Comparison of ENCODE assay signal across 8 cellular contexts in the genomic region with DNA sequence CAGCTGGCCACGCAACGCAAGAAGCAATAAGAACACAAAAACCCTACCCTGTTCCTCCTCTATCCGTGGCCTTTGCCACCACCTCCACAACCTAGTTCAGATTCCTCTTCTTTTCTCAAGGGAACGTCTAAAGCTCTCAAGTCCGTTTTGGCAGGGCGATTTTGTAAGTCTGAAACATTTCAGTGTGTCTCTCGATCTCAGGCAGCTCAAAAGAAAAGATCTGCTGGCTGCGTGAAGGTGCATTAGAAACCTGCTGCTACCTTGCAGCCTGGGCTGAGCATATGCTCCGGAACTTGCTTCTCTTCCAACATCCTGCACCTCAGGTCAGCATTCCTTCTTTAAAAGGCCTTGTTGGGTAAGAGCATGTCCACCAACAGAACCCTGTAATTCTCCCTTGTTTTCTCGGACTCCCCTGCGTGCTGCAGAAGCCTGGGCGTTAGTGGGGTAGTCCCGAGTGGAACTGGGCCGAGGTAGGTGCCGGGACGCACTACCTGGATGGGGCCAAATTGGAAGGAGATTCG. TPM values are rescaled to one million over a fixed set of nuclear protein-coding genes. Genes with fewer than 3 reads are reported as not detected.
A peak's percentile ranks its signal among the peaks of the same experiment; 100 is the strongest.
DNase-seq lines count a peak whose midpoint lies in the region; ATAC-seq and TF ChIP-seq lines count a peak whose summit lies in the region.

No MANE protein-coding gene starts in this region.

- no peak for ATAC-seq in central memory CD8-positive, alpha-beta T cell (replicated peaks; ENCODE audit: extremely low read depth, poor library complexity, severe bottlenecking)
- no peak for ATAC-seq in GM18498 (IDR thresholded peaks at IDR 0.05; ENCODE audit: unreplicated experiment)

- H3K4me3 ChIP-seq in CD4-positive, alpha-beta memory T cell (ENCODE audit: low read length in 2 of 2) = peak overlapping the region; percentile 32 to 43

- H3K9me3 ChIP-seq in CD4-positive, alpha-beta memory T cell (ENCODE audit: control insufficient read depth in 1 of 2, low read length in 2 of 2) = no peaks in the 10 kb centered on the region

- in situ Hi-C loops in KBM-7 (cut with MboI; ENCODE audit: low pct_unique_long_range_greater_than_20kb, low sequenced_read_pairs) = no loop called here

- peaks cover 4 to 15% of the 10 kb centered on the region in 2 donors for H3K27me3 Mint-ChIP-seq in CD4-positive, alpha-beta memory T cell
- peaks cover 43% of the 10 kb centered on the region for H3K27me3 Mint-ChIP-seq in central memory CD8-positive, alpha-beta T cell
- peaks cover 1% of the 10 kb centered on the region for H3K27me3 Mint-ChIP-seq in mesothelial cell of epicardium (ENCODE audit: low read depth)

- peak in 2 of 5 donors; percentile 3 to 5 for DNase-seq in CD4-positive, alpha-beta memory T cell
- DNase-seq in KBM-7 (peak; percentile 56), mesothelial cell of epicardium (ENCODE audit: low spot score in 2 of 2, unreplicated experiment in 2 of 2) (no peak), NCI-H524 (lab: John Stamatoyannopoulos, UW) (no peak), activated gamma-delta T cell (lab: John Stamatoyannopoulos, UW) (no peak)
- no peak for DNase-seq in central memory CD8-positive, alpha-beta T cell (ENCODE audit: low spot score in 2 of 2)
- DNase-seq in stimulated activated CD4-positive, alpha-beta T cell treated with anti-CD3 and anti-CD28 coated beads, Interleukin-2, amount 100 ng/mL, for 24 hours = no peak

- TF ChIP-seq CTCF in mesothelial cell of epicardium (IDR thresholded peaks at IDR 0.05; ENCODE audit: unreplicated experiment) = no peak

- peaks cover 0 to 3% of the 10 kb centered on the region in 2 donors for H3K36me3 Mint-ChIP-seq in CD4-positive, alpha-beta memory T cell
- H3K36me3 Mint-ChIP-seq in central memory CD8-positive, alpha-beta T cell (ENCODE audit: insufficient read depth) = peaks cover 1% of the 10 kb centered on the region
- H3K36me3 Mint-ChIP-seq in mesothelial cell of epicardium = no peaks in the 10 kb centered on the region

- no peaks in the 10 kb centered on the region for H3K36me3 ChIP-seq in CD4-positive, alpha-beta memory T cell (ENCODE audit: insufficient read depth, low read length)

- peaks cover 13% of the 10 kb centered on the region for H3K4me1 ChIP-seq in CD4-positive, alpha-beta memory T cell (ENCODE audit: insufficient read depth, low read length)

- peaks cover 11 to 27% (median 18%) of the 10 kb centered on the region in 4 donors for H3K4me1 Mint-ChIP-seq in CD4-positive, alpha-beta memory T cell
- H3K4me1 Mint-ChIP-seq in central memory CD8-positive, alpha-beta T cell = peaks cover 23% of the 10 kb centered on the region
- H3K4me1 Mint-ChIP-seq in mesothelial cell of epicardium = peaks cover 48% of the 10 kb centered on the region

- H3K4me3 Mint-ChIP-seq in CD4-positive, alpha-beta memory T cell = peak overlapping the region; percentile 76 to 90 (median 86)
- H3K4me3 Mint-ChIP-seq in central memory CD8-positive, alpha-beta T cell = peak overlapping the region; percentile 72
- H3K4me3 Mint-ChIP-seq in mesothelial cell of epicardium = peak overlapping the region; percentile 89

- intact Hi-C loops in CD4-positive, alpha-beta memory T cell (cut with micrococcal nuclease) = loop anchor here (2.0 kb wide), 1 partner anchor 108 kb away; a partner anchor contains a TSS

- CTCF ChIA-PET in CD4-positive, alpha-beta memory T cell (lab: Charles Lee; ENCODE audit: partially characterized antibody) = no interaction called here

- H3K27ac Mint-ChIP-seq in CD4-positive, alpha-beta memory T cell = peak overlapping the region in 1 of 7 donors; percentile 82
- no peak overlapping the region for H3K27ac Mint-ChIP-seq in central memory CD8-positive, alpha-beta T cell (ENCODE audit: low read depth)
- H3K27ac Mint-ChIP-seq in mesothelial cell of epicardium = peak overlapping the region; percentile 77

- H3K27ac ChIP-seq in CD4-positive, alpha-beta memory T cell (ENCODE audit: low read depth, low read length) = no peak overlapping the region

- H3K9me3 Mint-ChIP-seq in CD4-positive, alpha-beta memory T cell = no peaks in the 10 kb centered on the region
- H3K9me3 Mint-ChIP-seq in central memory CD8-positive, alpha-beta T cell = no peaks in the 10 kb centered on the region
- H3K9me3 Mint-ChIP-seq in mesothelial cell of epicardium = no peaks in the 10 kb centered on the region

- POLR2A ChIA-PET in CD4-positive, alpha-beta memory T cell (lab: Charles Lee; ENCODE audit: partially characterized antibody) = no interaction called here

- no peaks in the 10 kb centered on the region for H3K27me3 ChIP-seq in CD4-positive, alpha-beta memory T cell (ENCODE audit: insufficient read depth, low read length)

RNA-seq across cellular contexts. Expression of a gene that starts 1.5 kb away (rescaled TPM):
- 1 to 10 TPM in 1 of 2 experiments, under 1 TPM in 1; 0.58 to 1.6 TPM for total RNA-seq in CD4-positive, alpha-beta memory T cell
- under 1 TPM; 0.03 to 0.58 TPM for polyA plus RNA-seq in CD4-positive, alpha-beta memory T cell
- 26.8 to 28.2 TPM (median 27.5 TPM) in 3 replicates for total RNA-seq in mesothelial cell of epicardium

RNA-seq across cellular contexts. Expression of a gene that starts 35.4 kb away (rescaled TPM):
- total RNA-seq in CD4-positive, alpha-beta memory T cell = 10 to 100 TPM; 30.7 to 31.8 TPM
- 10 to 100 TPM; 16.4 to 17.8 TPM for polyA plus RNA-seq in CD4-positive, alpha-beta memory T cell
- total RNA-seq in mesothelial cell of epicardium = 26.0 to 27.8 TPM (median 26.5 TPM) in 3 replicates

Comparison
In these comparisons a context has a peak if more than half of its experiments do, and no peak if none do; other contexts are left out.
1. RNA of a gene that starts 1.5 kb away (total RNA-seq): 26.8 to 28.2 TPM in mesothelial cell of epicardium; 0.58 to 1.6 TPM in CD4-positive, alpha-beta memory T cell; every median in the first group is over 10 times any median in the second.
2. Peak in every context shown above with its lines, with median percentiles within 50 percentile points of each other: H3K4me3 Mint-ChIP-seq.